Comparison of ENCODE assay signal across 8 cellular contexts in the genomic region with DNA sequence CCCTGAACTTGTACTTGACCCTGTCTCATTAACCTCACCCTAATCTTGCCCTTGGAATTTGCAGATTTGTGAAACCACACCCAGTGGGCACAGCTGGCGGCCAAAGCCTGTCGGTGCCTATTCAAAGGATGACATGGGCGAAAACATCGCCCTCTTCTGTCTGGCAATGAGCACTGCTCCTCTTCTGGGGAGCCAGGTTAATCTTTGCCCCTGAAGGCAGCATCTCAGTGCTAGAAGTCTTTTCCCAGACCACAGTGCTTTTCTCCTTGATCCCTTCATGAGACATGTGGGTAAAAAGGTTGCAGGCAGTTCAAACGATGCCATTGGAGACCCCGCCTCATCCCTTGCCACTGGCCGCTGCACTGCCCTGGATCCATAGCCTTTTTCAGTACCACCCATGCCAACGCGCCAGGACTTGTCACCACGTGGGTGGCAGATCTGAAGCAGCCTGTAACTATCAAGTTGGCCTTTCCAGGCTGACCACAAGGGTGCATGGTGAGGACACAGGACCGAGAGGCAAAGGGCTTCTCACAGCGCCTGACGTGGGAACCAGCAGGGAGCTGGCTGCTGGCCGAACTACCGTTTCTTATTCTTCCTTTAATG. TPM values are rescaled to one million over a fixed set of nuclear protein-coding genes. Genes with fewer than 3 reads are reported as not detected.
DNase-seq lines count a peak whose midpoint lies in the region; ATAC-seq and TF ChIP-seq lines count a peak whose summit lies in the region.

No MANE protein-coding gene starts in this region.

- ATAC-seq in HG02588 (IDR thresholded peaks at IDR 0.05; ENCODE audit: unreplicated experiment): peak; percentile 28
- ATAC-seq in lower lobe of right lung: peak; percentile 93
- ATAC-seq in GM21723 (IDR thresholded peaks at IDR 0.05; ENCODE audit: unreplicated experiment): no peak

- H3K27ac ChIP-seq in duodenal mucosa (ENCODE audit: low read depth, low read length) (no peak overlapping the region), lower lobe of right lung (peak overlapping the region; percentile 20)

- H3K4me1 ChIP-seq in duodenal mucosa (ENCODE audit: control insufficient read depth in 1 of 2, insufficient read depth in 2 of 2, low read length in 2 of 2) (peaks cover 10 to 19% of the 10 kb centered on the region in 2 donors), lower lobe of right lung (peaks cover 29% of the 10 kb centered on the region)

- H3K9me3 ChIP-seq in duodenal mucosa (ENCODE audit: control insufficient read depth in 1 of 2, low read length in 2 of 2) (no peaks in the 10 kb centered on the region), lower lobe of right lung (no peaks in the 10 kb centered on the region)

- DNase-seq in GF-D8 (lab: John Stamatoyannopoulos, UW): peak; percentile 32
- peak; percentile 53 to 75 for DNase-seq in NCI-H526 (lab: John Stamatoyannopoulos, UW)
- DNase-seq in activated CD4-positive, alpha-beta T cell treated with anti-CD3 and anti-CD28 coated beads, Interleukin-2, amount 50 U/mL, for 4 hours: peak; percentile 34 to 39
- peak; percentile 86 for DNase-seq in lower lobe of right lung
- peak; percentile 13 to 15 for DNase-seq in stimulated activated CD8-positive, alpha-beta memory T cell treated with anti-CD3 and anti-CD28 coated beads, Interleukin-15, amount 100 ng/mL, for 4 hours (ENCODE audit: low read depth in 2 of 2)

- H3K27me3 ChIP-seq in duodenal mucosa (ENCODE audit: control insufficient read depth in 1 of 2, insufficient read depth in 2 of 2, low read length in 2 of 2) (no peaks in the 10 kb centered on the region), lower lobe of right lung (ENCODE audit: low read depth) (no peaks in the 10 kb centered on the region)

- H3K4me3 ChIP-seq in duodenal mucosa (ENCODE audit: low read depth in 1 of 2, low read length in 2 of 2): peak overlapping the region; percentile 50 to 53
- no peak overlapping the region for H3K4me3 ChIP-seq in lower lobe of right lung

- intact Hi-C loops in lower lobe of right lung (cut with DNase I): no loop called here

- peak; percentile 83 for TF ChIP-seq CTCF in lower lobe of right lung (IDR thresholded peaks at IDR 0.05)

- H3K36me3 ChIP-seq in duodenal mucosa (ENCODE audit: control insufficient read depth in 1 of 2, insufficient read depth in 2 of 2, low read length in 2 of 2) (no peaks in the 10 kb centered on the region), lower lobe of right lung (no peaks in the 10 kb centered on the region)

- peak overlapping the region in 1 of 2 donors; percentile 6 for H3K9ac ChIP-seq in duodenal mucosa (ENCODE audit: low read depth in 1 of 2, low read length in 2 of 2)

RNA-seq across cellular contexts. Expression of gene DNASE1L3, which starts 6.5 kb away (rescaled TPM):
- total RNA-seq in lower lobe of right lung: 12.0 TPM

RNA-seq across cellular contexts. Expression of gene ABHD6, which starts 20.3 kb away (rescaled TPM):
- total RNA-seq in lower lobe of right lung: 16.2 TPM

Comparison
In these comparisons a context has a peak if more than half of its experiments do, and no peak if none do; other contexts are left out.
1. DNase-seq: peak in every context shown above with its lines; median percentile 86 in lower lobe of right lung; 64 in NCI-H526; 36 in activated CD4-positive, alpha-beta T cell treated with anti-CD3 and anti-CD28 coated beads, Interleukin-2, amount 50 U/mL, for 4 hours; 32 in GF-D8; 14 in stimulated activated CD8-positive, alpha-beta memory T cell treated with anti-CD3 and anti-CD28 coated beads, Interleukin-15, amount 100 ng/mL, for 4 hours.